Comparison of ENCODE assay signal across 7 cellular contexts in genomic region chr10:88091490-88092061, GRCh38.
DNase-seq lines count a peak whose midpoint lies in the region; ATAC-seq and TF ChIP-seq lines count a peak whose summit lies in the region.

No MANE protein-coding gene starts in this region.

- peaks cover 0 to 7% (median 2%) of the 10 kb centered on the region in 4 donors for H3K4me1 ChIP-seq in upper lobe of left lung

- H3K9me3 Mint-ChIP-seq in activated CD4-positive, alpha-beta T cell treated with anti-CD3 and anti-CD28 coated beads, Interleukin-2, amount 10 ng/mL, durations not matched to agents 24 days and 14 days = peaks cover 12% of the 10 kb centered on the region
- no peaks in the 10 kb centered on the region for H3K9me3 Mint-ChIP-seq in immature natural killer cell
- H3K9me3 Mint-ChIP-seq in endothelial cell (ENCODE audit: unreplicated experiment) = no peaks in the 10 kb centered on the region

- TF ChIP-seq EP300 in upper lobe of left lung (IDR thresholded peaks at IDR 0.05) = no peak

- H3K27me3 Mint-ChIP-seq in activated CD4-positive, alpha-beta T cell treated with anti-CD3 and anti-CD28 coated beads, Interleukin-2, amount 10 ng/mL, durations not matched to agents 24 days and 14 days = peaks cover 46% of the 10 kb centered on the region
- H3K27me3 Mint-ChIP-seq in immature natural killer cell (ENCODE audit: low read depth in 3 of 3) (peaks cover 0 to 16% (median 8%) of the 10 kb centered on the region in 3 donors), endothelial cell (ENCODE audit: unreplicated experiment) (no peaks in the 10 kb centered on the region)

- peaks cover 30% of the 10 kb centered on the region for H3K4me1 Mint-ChIP-seq in activated CD4-positive, alpha-beta T cell treated with anti-CD3 and anti-CD28 coated beads, Interleukin-2, amount 10 ng/mL, durations not matched to agents 24 days and 14 days
- H3K4me1 Mint-ChIP-seq in immature natural killer cell (peaks cover 55 to 59% of the 10 kb centered on the region in 2 donors), endothelial cell (ENCODE audit: unreplicated experiment) (peaks cover 7% of the 10 kb centered on the region)

- DNase-seq in activated CD4-positive, alpha-beta T cell treated with anti-CD3 and anti-CD28 coated beads, Interleukin-2, amount 10 ng/mL, durations not matched to agents 24 days and 14 days = peak; percentile 92
- DNase-seq in immature natural killer cell (peak; percentile 85 to 88 (median 85)), upper lobe of left lung (peak in 1 of 2 donors; percentile 71), endothelial cell (ENCODE audit: low spot score) (no peak), KG1 (lab: John Stamatoyannopoulos, UW) (no peak)

- H3K9me3 ChIP-seq in upper lobe of left lung = no peaks in the 10 kb centered on the region

- H3K4me3 ChIP-seq in upper lobe of left lung = no peak overlapping the region

- no peaks in the 10 kb centered on the region for H3K27me3 ChIP-seq in upper lobe of left lung

- WGBS in upper lobe of left lung, 2 donors = 46 to 54% methylated on average over 4 of the region's 4 CpGs

- no peak for TF ChIP-seq POLR2A in upper lobe of left lung (IDR thresholded peaks at IDR 0.05)

- peak overlapping the region; percentile 34 to 74 (median 51) for H3K27ac ChIP-seq in upper lobe of left lung

- no peaks in the 10 kb centered on the region for H3K36me3 ChIP-seq in upper lobe of left lung

- H3K4me3 Mint-ChIP-seq in activated CD4-positive, alpha-beta T cell treated with anti-CD3 and anti-CD28 coated beads, Interleukin-2, amount 10 ng/mL, durations not matched to agents 24 days and 14 days = no peak overlapping the region
- peak overlapping the region; percentile 42 to 75 (median 58) for H3K4me3 Mint-ChIP-seq in immature natural killer cell
- no peak overlapping the region for H3K4me3 Mint-ChIP-seq in endothelial cell (ENCODE audit: unreplicated experiment)

- H3K27ac Mint-ChIP-seq in activated CD4-positive, alpha-beta T cell treated with anti-CD3 and anti-CD28 coated beads, Interleukin-2, amount 10 ng/mL, durations not matched to agents 24 days and 14 days = peak overlapping the region; percentile 56
- H3K27ac Mint-ChIP-seq in immature natural killer cell (peak overlapping the region; percentile 88 to 98 (median 92)), endothelial cell (ENCODE audit: unreplicated experiment) (no peak overlapping the region)

- peak; percentile 80 for ATAC-seq in GM19455 (IDR thresholded peaks at IDR 0.05; ENCODE audit: unreplicated experiment)
- peak; percentile 62 for ATAC-seq in HG03457 (IDR thresholded peaks at IDR 0.05; ENCODE audit: unreplicated experiment)
- peak; percentile 56 to 80 for ATAC-seq in upper lobe of left lung (ENCODE audit: low FRiP score in 2 of 2)

- H3K36me3 Mint-ChIP-seq in activated CD4-positive, alpha-beta T cell treated with anti-CD3 and anti-CD28 coated beads, Interleukin-2, amount 10 ng/mL, durations not matched to agents 24 days and 14 days (ENCODE audit: low read depth) = peaks cover 2% of the 10 kb centered on the region
- H3K36me3 Mint-ChIP-seq in immature natural killer cell = peaks cover 0 to 10% (median 0%) of the 10 kb centered on the region in 3 donors
- no peaks in the 10 kb centered on the region for H3K36me3 Mint-ChIP-seq in endothelial cell (ENCODE audit: low read depth, unreplicated experiment)

- intact Hi-C loops in activated CD4-positive, alpha-beta T cell treated with anti-CD3 and anti-CD28 coated beads, Interleukin-2, amount 10 ng/mL, durations not matched to agents 24 days and 14 days (cut with micrococcal nuclease) = loop anchor here (1.0 kb wide), 7 partner anchors 26 to 229 kb away; no protein-coding TSS in a partner anchor

- TF ChIP-seq CTCF in upper lobe of left lung (IDR thresholded peaks at IDR 0.05) (no peak), endothelial cell (IDR thresholded peaks at IDR 0.05; ENCODE audit: unreplicated experiment) (no peak)

Comparison
In these comparisons a context has a peak if more than half of its experiments do, and no peak if none do; other contexts are left out.
1. DNase-seq: peak in activated CD4-positive, alpha-beta T cell treated with anti-CD3 and anti-CD28 coated beads, Interleukin-2, amount 10 ng/mL, durations not matched to agents 24 days and 14 days (single experiment) and immature natural killer cell (3 of 3); none in endothelial cell (single experiment) and KG1 (single experiment).
2. H3K4me3 Mint-ChIP-seq: peak in immature natural killer cell (5 of 5); none in activated CD4-positive, alpha-beta T cell treated with anti-CD3 and anti-CD28 coated beads, Interleukin-2, amount 10 ng/mL, durations not matched to agents 24 days and 14 days (single experiment) and endothelial cell (single experiment).
3. Peak in every context shown above with its lines, with median percentiles within 50 percentile points of each other: ATAC-seq.